Comparison of ENCODE assay signal across 11 cellular contexts in the genomic region with DNA sequence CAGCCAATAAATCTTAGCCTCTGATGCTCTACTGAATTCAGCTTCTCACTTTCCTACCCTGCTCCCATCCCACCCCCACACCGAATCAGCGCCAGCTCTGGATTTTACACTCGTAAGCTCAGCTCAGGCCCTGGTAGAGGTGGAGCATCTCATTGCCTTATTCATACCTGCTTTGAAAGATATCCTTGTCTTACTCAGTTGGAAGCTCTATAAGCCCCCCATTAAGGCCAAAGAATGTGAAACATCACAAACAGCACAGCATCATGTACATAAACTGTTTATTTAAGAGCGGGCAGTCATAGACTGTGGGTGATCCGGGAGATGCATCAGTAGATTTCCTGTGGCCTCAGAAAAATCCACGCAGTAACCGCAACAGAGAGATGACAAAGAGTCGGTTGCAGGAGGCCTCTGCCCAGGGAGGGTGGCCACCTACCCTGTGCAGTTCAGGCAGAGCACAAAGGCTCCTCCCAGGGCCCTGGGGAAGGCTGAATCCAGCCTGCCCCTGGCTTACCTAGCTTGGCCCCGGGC. TPM values are rescaled to one million over a fixed set of nuclear protein-coding genes. Genes with fewer than 3 reads are reported as not detected.
DNase-seq lines count a peak whose midpoint lies in the region; ATAC-seq and TF ChIP-seq lines count a peak whose summit lies in the region.
"Had no signal": no experiment of that assay in that cellular context is flagged by ENCODE, and none has a peak within 500 bp of the region (broad histone marks: within the 10 kb centered on the region; RNA-seq: fewer than 3 reads in every experiment).

No MANE protein-coding gene starts in this region.

- 83 to 84% methylated on average over 9 of the region's 9 CpGs for WGBS in heart right ventricle, 2 donors

- H3K9me3 Mint-ChIP-seq in activated B cell treated with CpG ODN at 0.5 μM for 24 hours: no peaks in the 10 kb centered on the region

- H3K27me3 ChIP-seq in upper lobe of right lung: no peaks in the 10 kb centered on the region
- H3K27me3 ChIP-seq in heart right ventricle: no peaks in the 10 kb centered on the region

- no peaks in the 10 kb centered on the region for H3K9me3 ChIP-seq in upper lobe of right lung
- H3K9me3 ChIP-seq in heart right ventricle: peaks cover 0 to 6% (median 0%) of the 10 kb centered on the region in 11 donors

- H3K27me3 Mint-ChIP-seq in activated B cell treated with CpG ODN at 0.5 μM for 24 hours: peaks cover 45% of the 10 kb centered on the region

- peaks cover 37% of the 10 kb centered on the region for H3K4me1 Mint-ChIP-seq in activated B cell treated with CpG ODN at 0.5 μM for 24 hours

- TF ChIP-seq CTCF in activated B cell treated with CpG ODN at 0.5 μM for 24 hours (IDR thresholded peaks at IDR 0.05) (no peak), fibroblast of villous mesenchyme (IDR thresholded peaks at IDR 0.05; ENCODE audit: insufficient read depth, low read depth, low read length) (no peak), upper lobe of right lung (IDR thresholded peaks at IDR 0.05) (no peak), heart right ventricle (IDR thresholded peaks at IDR 0.05) (no peak)

- peak; percentile 17 for DNase-seq in activated naive CD4-positive, alpha-beta T cell treated with Interleukin-2 at 50 U/mL for 16 hours
- no peak for DNase-seq in activated naive CD4-positive, alpha-beta T cell treated with anti-CD3 and anti-CD28 coated beads, Interleukin-2, amount 50 U/mL, for 16 hours
- DNase-seq in activated B cell treated with CpG ODN at 0.5 μM for 24 hours (no peak), fibroblast of villous mesenchyme (ENCODE audit: low read depth) (peak; percentile 93), upper lobe of right lung (no peak), heart right ventricle (no peak)
- DNase-seq: cortex of kidney, islet precursor cell, NCI-H2081 treated with DMSO at 0.1 percent for 48 hours had no signal

- H3K4me3 ChIP-seq in fibroblast of villous mesenchyme (ENCODE audit: low read depth, low read length) (no peak overlapping the region), upper lobe of right lung (no peak overlapping the region), heart right ventricle (no peak overlapping the region)

- CTCF ChIA-PET in activated B cell treated with CpG ODN at 0.5 μM for 24 hours (lab: Charles Lee): no interaction called here

- ATAC-seq in activated B cell treated with CpG ODN at 0.5 μM for 24 hours (ENCODE audit: low read depth) (no peak), upper lobe of right lung (no peak), GM21390 (IDR thresholded peaks at IDR 0.05; ENCODE audit: unreplicated experiment) (no peak), HG03439 (IDR thresholded peaks at IDR 0.05; ENCODE audit: unreplicated experiment) (no peak), heart right ventricle (no peak)

- peak overlapping the region; percentile 6 for H3K27ac Mint-ChIP-seq in activated B cell treated with CpG ODN at 0.5 μM for 24 hours

- H3K4me1 ChIP-seq in upper lobe of right lung (peaks cover 13% of the 10 kb centered on the region), heart right ventricle (peaks cover 0 to 37% (median 5%) of the 10 kb centered on the region in 9 donors)

- H3K4me3 Mint-ChIP-seq in activated B cell treated with CpG ODN at 0.5 μM for 24 hours: no peak overlapping the region

- intact Hi-C loops in activated B cell treated with CpG ODN at 0.5 μM for 24 hours (cut with micrococcal nuclease): loop anchor here (10.0 kb wide), 1 partner anchor 1405 kb away; the partner anchor contains the start of gene DYRK1A
- intact Hi-C loops in upper lobe of right lung (cut with DNase I): no loop called here
- intact Hi-C loops in heart right ventricle (cut with DNase I): loop anchor here in 1 of 10 donors (5.0 kb wide), 1 partner anchor 33 kb away; no protein-coding TSS in a partner anchor

- H3K36me3 Mint-ChIP-seq in activated B cell treated with CpG ODN at 0.5 μM for 24 hours (ENCODE audit: low read depth): no peaks in the 10 kb centered on the region

- H3K27ac ChIP-seq in upper lobe of right lung: peak overlapping the region; percentile 36
- no peak overlapping the region for H3K27ac ChIP-seq in heart right ventricle

- POLR2A ChIA-PET in activated B cell treated with CpG ODN at 0.5 μM for 24 hours (lab: Charles Lee): no interaction called here

- H3K36me3 ChIP-seq in upper lobe of right lung: no peaks in the 10 kb centered on the region
- no peaks in the 10 kb centered on the region for H3K36me3 ChIP-seq in heart right ventricle

RNA-seq across cellular contexts. Expression of gene ETS2, which starts 36.4 kb away (rescaled TPM):
- 4.4 and 4.5 TPM in 2 replicates for total RNA-seq in activated B cell treated with CpG ODN at 0.5 μM for 24 hours
- total RNA-seq in fibroblast of villous mesenchyme: 36.7 and 45.8 TPM in 2 replicates
- total RNA-seq in upper lobe of right lung: 195 TPM
- 10 to 100 TPM; 27.5 to 81.5 (median 46.5) TPM for total RNA-seq in heart right ventricle
- 10 to 100 TPM; 26.2 to 33.9 TPM for polyA plus RNA-seq in heart right ventricle

Comparison
In these comparisons a context has a peak if more than half of its experiments do, and no peak if none do; other contexts are left out.
1. DNase-seq: peak in activated naive CD4-positive, alpha-beta T cell treated with Interleukin-2 at 50 U/mL for 16 hours (single experiment) and fibroblast of villous mesenchyme (single experiment); none in activated naive CD4-positive, alpha-beta T cell treated with anti-CD3 and anti-CD28 coated beads, Interleukin-2, amount 50 U/mL, for 16 hours (single experiment), activated B cell treated with CpG ODN at 0.5 μM for 24 hours (single experiment), upper lobe of right lung (single experiment) and heart right ventricle (0 of 2).